Comparison of ENCODE assay signal across 14 cellular contexts in genomic region chr6:45472383-45472782, GRCh38.
DNase-seq lines count a peak whose midpoint lies in the region; ATAC-seq and TF ChIP-seq lines count a peak whose summit lies in the region.
"Had no signal": no experiment of that assay in that cellular context is flagged by ENCODE, and none has a peak within 500 bp of the region (broad histone marks: within the 10 kb centered on the region; RNA-seq: fewer than 3 reads in every experiment).

No MANE protein-coding gene starts in this region.

- H3K27ac ChIP-seq in SJCRH30: no peak overlapping the region

- ATAC-seq in HG02759 (IDR thresholded peaks at IDR 0.05; ENCODE audit: unreplicated experiment) (no peak), GM21390 (IDR thresholded peaks at IDR 0.05; ENCODE audit: unreplicated experiment) (no peak)
- ATAC-seq: activated CD8-positive, alpha-beta T cell treated with anti-CD3 and anti-CD28 coated beads, Interleukin-2, amount 10 ng/mL, durations not matched to agents 7 days and 5 days had no signal

- H3K4me3 ChIP-seq in SJCRH30: no peak overlapping the region

- H3K27me3 ChIP-seq in SJCRH30: no peaks in the 10 kb centered on the region

- DNase-seq in SJCRH30 (peak; percentile 18 to 42), chondrocyte (ENCODE audit: low spot score) (no peak), medulla oblongata (ENCODE audit: extremely low spot score) (peak; percentile 63), smooth muscle cell of the brain vasculature (ENCODE audit: low read depth, low spot score) (peak; percentile 56)
- no peak for DNase-seq in stimulated activated CD4-positive, alpha-beta T cell treated with anti-CD3 and anti-CD28 coated beads, Interleukin-15, amount 100 ng/mL, for 24 hours
- no peak for DNase-seq in activated naive CD4-positive, alpha-beta T cell treated with anti-CD3 and anti-CD28 coated beads, Interleukin-2, amount 10 ng/mL, durations not matched to agents 7 days and 5 days
- DNase-seq: activated CD8-positive, alpha-beta T cell treated with anti-CD3 and anti-CD28 coated beads, Interleukin-2, amount 10 ng/mL, durations not matched to agents 7 days and 5 days; amniotic stem cell; COR-L47; kidney glomerular epithelial cell; NCI-H146 had no signal

- H3K4me3 Mint-ChIP-seq in chondrocyte (ENCODE audit: unreplicated experiment): peak overlapping the region; percentile 37
- no peak overlapping the region for H3K4me3 Mint-ChIP-seq in activated naive CD4-positive, alpha-beta T cell treated with anti-CD3 and anti-CD28 coated beads, Interleukin-2, amount 10 ng/mL, durations not matched to agents 7 days and 5 days
- H3K4me3 Mint-ChIP-seq: activated CD8-positive, alpha-beta T cell treated with anti-CD3 and anti-CD28 coated beads, Interleukin-2, amount 10 ng/mL, durations not matched to agents 7 days and 5 days; T-helper 1 cell treated with Interleukin-12 subunit alpha and Interleukin-12 subunit beta and Interleukin-4 antibody, amounts not matched to agents 30 μg/mL and 1 μg/mL, for 36 hours had no signal

- H3K36me3 ChIP-seq in SJCRH30: peaks cover 85% of the 10 kb centered on the region

- TF ChIP-seq CTCF in chondrocyte (IDR thresholded peaks at IDR 0.05): no peak

- no peaks in the 10 kb centered on the region for H3K9me3 ChIP-seq in SJCRH30 (replicated peaks)

- peaks cover 2% of the 10 kb centered on the region for H3K36me3 Mint-ChIP-seq in chondrocyte (ENCODE audit: low read depth)
- peaks cover 4% of the 10 kb centered on the region for H3K36me3 Mint-ChIP-seq in activated naive CD4-positive, alpha-beta T cell treated with anti-CD3 and anti-CD28 coated beads, Interleukin-2, amount 10 ng/mL, durations not matched to agents 7 days and 5 days

- H3K4me1 ChIP-seq in SJCRH30: peaks cover 4% of the 10 kb centered on the region

- no peaks in the 10 kb centered on the region for H3K9me3 Mint-ChIP-seq in chondrocyte (ENCODE audit: low read depth)
- H3K9me3 Mint-ChIP-seq in activated naive CD4-positive, alpha-beta T cell treated with anti-CD3 and anti-CD28 coated beads, Interleukin-2, amount 10 ng/mL, durations not matched to agents 7 days and 5 days: no peaks in the 10 kb centered on the region
- H3K9me3 Mint-ChIP-seq: T-helper 1 cell treated with Interleukin-12 subunit alpha and Interleukin-12 subunit beta and Interleukin-4 antibody, amounts not matched to agents 30 μg/mL and 1 μg/mL, for 36 hours had no signal

- peaks cover 39% of the 10 kb centered on the region for H3K4me1 Mint-ChIP-seq in chondrocyte (ENCODE audit: low read depth)
- H3K4me1 Mint-ChIP-seq in activated naive CD4-positive, alpha-beta T cell treated with anti-CD3 and anti-CD28 coated beads, Interleukin-2, amount 10 ng/mL, durations not matched to agents 7 days and 5 days: peaks cover 2% of the 10 kb centered on the region

- peak overlapping the region; percentile 87 for H3K27ac Mint-ChIP-seq in chondrocyte (ENCODE audit: unreplicated experiment)
- no peak overlapping the region for H3K27ac Mint-ChIP-seq in activated naive CD4-positive, alpha-beta T cell treated with anti-CD3 and anti-CD28 coated beads, Interleukin-2, amount 10 ng/mL, durations not matched to agents 7 days and 5 days
- H3K27ac Mint-ChIP-seq: activated CD8-positive, alpha-beta T cell treated with anti-CD3 and anti-CD28 coated beads, Interleukin-2, amount 10 ng/mL, durations not matched to agents 7 days and 5 days; T-helper 1 cell treated with Interleukin-12 subunit alpha and Interleukin-12 subunit beta and Interleukin-4 antibody, amounts not matched to agents 30 μg/mL and 1 μg/mL, for 36 hours had no signal

- H3K27me3 Mint-ChIP-seq in chondrocyte (ENCODE audit: low read depth): no peaks in the 10 kb centered on the region
- no peaks in the 10 kb centered on the region for H3K27me3 Mint-ChIP-seq in activated naive CD4-positive, alpha-beta T cell treated with anti-CD3 and anti-CD28 coated beads, Interleukin-2, amount 10 ng/mL, durations not matched to agents 7 days and 5 days

- CTCF ChIA-PET in activated naive CD4-positive, alpha-beta T cell treated with anti-CD3 and anti-CD28 coated beads, Interleukin-2, amount 10 ng/mL, durations not matched to agents 7 days and 5 days (lab: Charles Lee): no interaction called here

Comparison
In these comparisons a context has a peak if more than half of its experiments do, and no peak if none do; other contexts are left out.
1. DNase-seq: peak in SJCRH30 (2 of 2), medulla oblongata (single experiment) and smooth muscle cell of the brain vasculature (single experiment); none in chondrocyte (single experiment), stimulated activated CD4-positive, alpha-beta T cell treated with anti-CD3 and anti-CD28 coated beads, Interleukin-15, amount 100 ng/mL, for 24 hours (single experiment) and activated naive CD4-positive, alpha-beta T cell treated with anti-CD3 and anti-CD28 coated beads, Interleukin-2, amount 10 ng/mL, durations not matched to agents 7 days and 5 days (single experiment).